In the genomic region with DNA sequence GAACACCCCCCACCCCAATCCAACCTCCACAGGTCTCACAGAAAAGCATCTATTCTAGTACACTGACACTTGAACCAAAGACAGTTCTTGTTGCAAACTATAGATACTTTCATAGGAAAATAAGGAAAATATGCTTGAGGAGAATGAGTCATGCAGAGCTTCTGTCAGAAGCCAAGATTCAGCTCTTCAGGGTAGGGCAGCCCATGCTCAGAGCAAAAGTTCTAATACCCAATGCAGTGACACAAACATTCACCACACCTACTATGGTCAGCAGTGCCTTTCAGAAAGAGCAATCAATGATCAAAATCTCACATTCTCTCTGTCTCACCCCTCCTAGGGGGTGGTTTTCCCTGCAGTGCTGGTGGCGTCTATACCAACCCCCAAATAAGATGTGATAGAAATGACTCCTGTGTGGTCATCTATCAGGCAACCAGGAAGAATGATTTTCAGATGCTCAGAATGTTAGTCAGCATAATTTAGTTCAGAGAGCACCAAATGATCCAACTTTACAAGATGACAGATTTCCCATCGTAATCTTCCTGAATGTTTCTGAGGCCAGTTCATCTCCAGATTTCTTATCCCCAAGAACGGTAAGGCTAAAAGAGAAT, we compare ENCODE assay signal across 23 cellular contexts.
DNase-seq lines count a peak whose midpoint lies in the region; ATAC-seq and TF ChIP-seq lines count a peak whose summit lies in the region.
"Had no signal": no experiment of that assay in that cellular context is flagged by ENCODE, and none has a peak within 500 bp of the region (broad histone marks: within the 10 kb centered on the region; RNA-seq: fewer than 3 reads in every experiment).

No MANE protein-coding gene starts in this region.

- H3K9me2 ChIP-seq in GM23248 (ENCODE audit: insufficient read depth) (no peaks in the 10 kb centered on the region), SK-N-SH (no peaks in the 10 kb centered on the region)

- H3F3A ChIP-seq in GM23248 (ENCODE audit: insufficient read depth) (peaks cover 25% of the 10 kb centered on the region), SK-N-SH (replicated peaks; ENCODE audit: insufficient read depth) (peaks cover 23% of the 10 kb centered on the region)

- in situ Hi-C loops in GM23248 (cut with MboI) (no loop called here), G401 (cut with HindIII; ENCODE audit: low sequenced_read_pairs) (no loop called here)

- CTCF ChIA-PET in SK-N-SH (lab: Yijun Ruan, JAX), result no interaction called here

- no peaks in the 10 kb centered on the region for H3K9me3 ChIP-seq in GM23248 (ENCODE audit: low read depth)
- H3K9me3 ChIP-seq in SK-N-SH, result no peaks in the 10 kb centered on the region
- H3K9me3 ChIP-seq: suprapubic skin had no signal

- H3K79me2 ChIP-seq in GM23248 (ENCODE audit: insufficient read depth) (no peaks in the 10 kb centered on the region), SK-N-SH (ENCODE audit: insufficient read depth) (no peaks in the 10 kb centered on the region)

- H3K9ac ChIP-seq in GM23248 (no peak overlapping the region), SK-N-SH (no peak overlapping the region)

- H3K4me3 ChIP-seq in GM23248 (peak overlapping the region; percentile 22; the same call in 1 of the 2 replicates), SK-N-SH (ENCODE audit: low read depth in 2 of 2, low read length in 1 of 2) (no peak overlapping the region; a peak in 1 of 4 replicates), fibroblast of the aortic adventitia (ENCODE audit: low read depth, low read length) (no peak overlapping the region)
- H3K4me3 ChIP-seq: GM23338, suprapubic skin had no signal

- H3K4me2 ChIP-seq in GM23248 (ENCODE audit: unreplicated experiment) (peak overlapping the region; percentile 69), SK-N-SH (peak overlapping the region; percentile 52; the same call in 1 of the 2 replicates)
- H3K4me2 ChIP-seq: GM23338 had no signal

- no peak for TF ChIP-seq RAD21 in SK-N-SH (IDR thresholded peaks at IDR 0.05; ENCODE audit: low read length)

- no peak for ATAC-seq in GM18867 (IDR thresholded peaks at IDR 0.05; ENCODE audit: unreplicated experiment)
- ATAC-seq: activated CD8-positive, alpha-beta memory T cell treated with anti-CD3 and anti-CD28 coated beads, Interleukin-2, amount 10 ng/mL, durations not matched to agents 7 days and 5 days; activated naive CD4-positive, alpha-beta T cell treated with anti-CD3 and anti-CD28 coated beads, Interleukin-2, amount 50 U/mL, for 72 hours; foreskin keratinocyte; GM23338; left ventricle myocardium superior; naive thymus-derived CD8-positive, alpha-beta T cell; stimulated activated effector memory CD8-positive, alpha-beta T cell treated with anti-CD3 and anti-CD28 coated beads, Interleukin-12 subunit alpha, Interleukin-12 subunit beta, amount 100 ng/mL, for 72 hours; T-helper 17 cell had no signal

- H3K27ac ChIP-seq in GM23248, result peak overlapping the region; percentile 70
- H3K27ac ChIP-seq in SK-N-SH (ENCODE audit: low read depth in 2 of 2, low read length in 1 of 2), result peak overlapping the region in 1 of 2 experiments; percentile 63; a peak in 2 of 4 replicates
- H3K27ac ChIP-seq: foreskin keratinocyte, suprapubic skin had no signal

- DNase-seq in AG08395 (ENCODE audit: low spot score) (peak; percentile 69), GM23248 (peak; percentile 83), SK-N-SH (no peak), fibroblast of the aortic adventitia (ENCODE audit: low read depth) (peak; percentile 59), NCI-H187 (lab: John Stamatoyannopoulos, UW) (no peak), G401 (ENCODE audit: low spot score) (no peak)
- DNase-seq in activated CD4-positive, CD25-positive, alpha-beta regulatory T cell treated with anti-CD3 and anti-CD28 coated beads, Interleukin-2, amount 50 U/mL, for 72 hours, result no peak
- DNase-seq: activated CD4-positive, alpha-beta T cell treated with anti-CD3 and anti-CD28 coated beads, Interleukin-2, amount 50 U/mL, for 1 hour; activated CD8-positive, alpha-beta memory T cell treated with anti-CD3 and anti-CD28 coated beads, Interleukin-2, amount 10 ng/mL, durations not matched to agents 7 days and 5 days; foreskin keratinocyte; Karpas-422; left ventricle myocardium superior; naive thymus-derived CD8-positive, alpha-beta T cell; NCI-H1694 treated with DMSO at 0.1 percent for 48 hours; NCI-H526 treated with DMSO at 0.1 percent for 48 hours; small intestine; stimulated activated CD4-positive, alpha-beta T cell treated with anti-CD3 and anti-CD28 coated beads, Interleukin-2, amount 100 ng/mL, for 48 hours; T-helper 17 cell had no signal

- TF ChIP-seq EP300 in SK-N-SH (IDR thresholded peaks at IDR 0.05; ENCODE audit: borderline replicate concordance in 1 of 2, low read depth in 1 of 2, low read length in 1 of 2), result peak in 1 of 2 experiments; percentile 57; a peak in 1 of 4 replicates

- POLR2A ChIA-PET in SK-N-SH (lab: Yijun Ruan, JAX), result interaction anchor here (0.6 kb wide), 1 partner anchor 146 kb away, joined by 5 read pairs; no protein-coding TSS in a partner anchor

- H2AFZ ChIP-seq in GM23248 (peak overlapping the region; percentile 34), SK-N-SH (ENCODE audit: low read depth) (no peak overlapping the region)
- H2AFZ ChIP-seq: GM23338 had no signal

- H3K27me3 ChIP-seq in GM23248 (replicated peaks; ENCODE audit: insufficient read depth) (no peaks in the 10 kb centered on the region), SK-N-SH (ENCODE audit: insufficient read depth) (no peaks in the 10 kb centered on the region)
- H3K27me3 ChIP-seq: foreskin keratinocyte, suprapubic skin had no signal

- 15 to 19% methylated on average over 3 of the region's 3 CpGs for WGBS in GM23248 (ENCODE audit: low coverage in 1 of 2, low lambda C conversion rate in 2 of 2, missing lambda C conversion rate in 2 of 2), 2 experiments
- WGBS in SK-N-SH (ENCODE audit: low lambda C conversion rate), result 35% methylated on average over 3 of the region's 3 CpGs

- H4K20me1 ChIP-seq in GM23248 (ENCODE audit: insufficient read depth) (no peaks in the 10 kb centered on the region), SK-N-SH (ENCODE audit: insufficient read depth) (no peaks in the 10 kb centered on the region)

- H3K36me3 ChIP-seq in GM23248 (ENCODE audit: low read depth), result no peaks in the 10 kb centered on the region
- no peaks in the 10 kb centered on the region for H3K36me3 ChIP-seq in SK-N-SH (replicated peaks in 1 of 2; ENCODE audit: control insufficient read depth in 1 of 2, insufficient read depth in 2 of 2, low read length in 1 of 2)
- H3K36me3 ChIP-seq: suprapubic skin had no signal

- TF ChIP-seq CTCF in SK-N-SH (IDR thresholded peaks at IDR 0.05) (no peak), fibroblast of the aortic adventitia (IDR thresholded peaks at IDR 0.05; ENCODE audit: insufficient read depth, low read length) (no peak)

- H3K4me1 ChIP-seq in GM23248 (ENCODE audit: insufficient read depth) (peaks cover 27% of the 10 kb centered on the region), SK-N-SH (ENCODE audit: control insufficient read depth in 1 of 2, insufficient read depth in 2 of 2, low read depth in 1 of 2, low read length in 1 of 2) (peaks cover 4 to 15% of the 10 kb centered on the region in 2 experiments; a peak in 3 of 4 replicates)
- H3K4me1 ChIP-seq: foreskin keratinocyte, suprapubic skin had no signal

TF ChIP-seq in SK-N-SH, 30 proteins besides CTCF, POLR2A, EP300 and RAD21:
- TF ChIP-seq JUND (IDR thresholded peaks at IDR 0.05) (0 out of 2 replicates have a peak, but pooled peaks have one; percentile 13), SIN3A (IDR thresholded peaks at IDR 0.05; ENCODE audit: borderline replicate concordance, low read depth, low read length) (no peak), POLR2AphosphoS5 (IDR thresholded peaks at IDR 0.05; ENCODE audit: low read depth, low read length) (no peak), TEAD4 (IDR thresholded peaks at IDR 0.05; ENCODE audit: borderline replicate concordance, insufficient read depth) (peak; percentile 41; the same call in 1 of the 2 replicates), NFIC (IDR thresholded peaks at IDR 0.05; ENCODE audit: borderline replicate concordance) (no peak), EZH2phosphoT487 (IDR thresholded peaks at IDR 0.05; ENCODE audit: borderline replicate concordance, low read depth) (no peak), NRF1 (IDR thresholded peaks at IDR 0.05; ENCODE audit: low read depth, low read length) (no peak), FOSL2 (IDR thresholded peaks at IDR 0.05; ENCODE audit: borderline replicate concordance, low read depth) (peak; percentile 18)
- TF ChIP-seq, protein P1, sequence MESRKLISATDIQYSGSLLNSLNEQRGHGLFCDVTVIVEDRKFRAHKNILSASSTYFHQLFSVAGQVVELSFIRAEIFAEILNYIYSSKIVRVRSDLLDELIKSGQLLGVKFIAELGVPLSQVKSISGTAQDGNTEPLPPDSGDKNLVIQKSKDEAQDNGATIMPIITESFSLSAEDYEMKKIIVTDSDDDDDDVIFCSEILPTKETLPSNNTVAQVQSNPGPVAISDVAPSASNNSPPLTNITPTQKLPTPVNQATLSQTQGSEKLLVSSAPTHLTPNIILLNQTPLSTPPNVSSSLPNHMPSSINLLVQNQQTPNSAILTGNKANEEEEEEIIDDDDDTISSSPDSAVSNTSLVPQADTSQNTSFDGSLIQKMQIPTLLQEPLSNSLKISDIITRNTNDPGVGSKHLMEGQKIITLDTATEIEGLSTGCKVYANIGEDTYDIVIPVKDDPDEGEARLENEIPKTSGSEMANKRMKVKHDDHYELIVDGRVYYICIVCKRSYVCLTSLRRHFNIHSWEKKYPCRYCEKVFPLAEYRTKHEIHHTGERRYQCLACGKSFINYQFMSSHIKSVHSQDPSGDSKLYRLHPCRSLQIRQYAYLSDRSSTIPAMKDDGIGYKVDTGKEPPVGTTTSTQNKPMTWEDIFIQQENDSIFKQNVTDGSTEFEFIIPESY (IDR thresholded peaks at IDR 0.05; ENCODE audit: borderline replicate concordance, low read depth), result no peak
- TF ChIP-seq, protein P2, sequence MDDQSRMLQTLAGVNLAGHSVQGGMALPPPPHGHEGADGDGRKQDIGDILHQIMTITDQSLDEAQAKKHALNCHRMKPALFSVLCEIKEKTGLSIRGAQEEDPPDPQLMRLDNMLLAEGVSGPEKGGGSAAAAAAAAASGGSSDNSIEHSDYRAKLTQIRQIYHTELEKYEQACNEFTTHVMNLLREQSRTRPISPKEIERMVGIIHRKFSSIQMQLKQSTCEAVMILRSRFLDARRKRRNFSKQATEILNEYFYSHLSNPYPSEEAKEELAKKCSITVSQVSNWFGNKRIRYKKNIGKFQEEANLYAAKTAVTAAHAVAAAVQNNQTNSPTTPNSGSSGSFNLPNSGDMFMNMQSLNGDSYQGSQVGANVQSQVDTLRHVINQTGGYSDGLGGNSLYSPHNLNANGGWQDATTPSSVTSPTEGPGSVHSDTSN (IDR thresholded peaks at IDR 0.05), result peak; percentile 57

Comparison
In these comparisons a context has a peak if more than half of its experiments do, and no peak if none do; other contexts are left out.
1. DNase-seq: peak in AG08395 (single experiment), GM23248 (single experiment) and fibroblast of the aortic adventitia (single experiment); none in SK-N-SH (single experiment), NCI-H187 (0 of 2), activated CD4-positive, CD25-positive, alpha-beta regulatory T cell treated with anti-CD3 and anti-CD28 coated beads, Interleukin-2, amount 50 U/mL, for 72 hours (single experiment) and G401 (single experiment).